Comparison of ENCODE assay signal across 14 cellular contexts in genomic region chr20:20450461-20451027, GRCh38.
DNase-seq lines count a peak whose midpoint lies in the region; FAIRE-seq and TF ChIP-seq lines count a peak whose summit lies in the region.
"Had no signal": no experiment of that assay in that cellular context is flagged by ENCODE, and none has a peak within 500 bp of the region (broad histone marks: within the 10 kb centered on the region; RNA-seq: fewer than 3 reads in every experiment).

No MANE protein-coding gene starts in this region.

- H3K4me3 ChIP-seq in H1 (ENCODE audit: extremely low read depth in 1 of 4, insufficient read depth in 2 of 4, low read depth in 3 of 4, low read length in 4 of 4) = no peak overlapping the region
- H3K4me3 ChIP-seq in hepatocyte = no peak overlapping the region
- no peak overlapping the region for H3K4me3 ChIP-seq in CD4-positive, alpha-beta memory T cell (ENCODE audit: low read length in 2 of 2)
- H3K4me3 ChIP-seq: adrenal gland, PC-9, sigmoid colon, thyroid gland had no signal

- in situ Hi-C loops in ACHN (cut with HindIII; ENCODE audit: low pct_ligation_motif_present, low pct_unique_long_range_greater_than_20kb, low sequenced_read_pairs) = no loop called here

- no peak for FAIRE-seq in H1 (lab: Jason Lieb, UNC)

- H2BK15ac ChIP-seq in H1 (ENCODE audit: low read length) = no peak overlapping the region

- no peak overlapping the region for H3K4me2 ChIP-seq in H1 (ENCODE audit: insufficient read depth in 1 of 2, low read depth in 2 of 2, low read length in 2 of 2)
- no peak overlapping the region for H3K4me2 ChIP-seq in hepatocyte
- H3K4me2 ChIP-seq: PC-9 had no signal

- TF ChIP-seq EP300 in H1 (IDR thresholded peaks at IDR 0.05; ENCODE audit: borderline replicate concordance in 1 of 2, low read depth in 2 of 2, low read length in 2 of 2) = no peak

- H3K23me2 ChIP-seq in H1 (ENCODE audit: low read depth, low read length) = no peaks in the 10 kb centered on the region

- no peak overlapping the region for H4K91ac ChIP-seq in H1 (replicated peaks; ENCODE audit: insufficient read length, low read length)

- no peak overlapping the region for H3K14ac ChIP-seq in H1 (ENCODE audit: insufficient read length)

- H3K36me3 Mint-ChIP-seq in CD4-positive, alpha-beta memory T cell = peaks cover 7 to 18% of the 10 kb centered on the region in 2 donors

- no peak overlapping the region for H3K23ac ChIP-seq in H1 (ENCODE audit: insufficient read length)

- H3K56ac ChIP-seq in H1 (replicated peaks; ENCODE audit: insufficient read length, low read depth, low read length) = no peak overlapping the region

- H2AFZ ChIP-seq in H1 (ENCODE audit: low read length) (no peak overlapping the region), hepatocyte (no peak overlapping the region)
- H2AFZ ChIP-seq: PC-9 had no signal

- H3K4me3 Mint-ChIP-seq in CD4-positive, alpha-beta memory T cell = no peak overlapping the region
- H3K4me3 Mint-ChIP-seq: activated CD8-positive, alpha-beta memory T cell treated with anti-CD3 and anti-CD28 coated beads, Interleukin-2, amount 10 ng/mL, durations not matched to agents 7 days and 5 days had no signal

- H4K8ac ChIP-seq in H1 (ENCODE audit: extremely low read depth, insufficient read depth, low read length) = no peak overlapping the region

- H3K27ac Mint-ChIP-seq in CD4-positive, alpha-beta memory T cell = peak overlapping the region in 1 of 7 donors; percentile 7
- H3K27ac Mint-ChIP-seq: activated CD8-positive, alpha-beta memory T cell treated with anti-CD3 and anti-CD28 coated beads, Interleukin-2, amount 10 ng/mL, durations not matched to agents 7 days and 5 days had no signal

- H3K9me3 ChIP-seq in H1 (ENCODE audit: insufficient read depth in 2 of 2, low read depth in 1 of 2, low read length in 1 of 2) (no peaks in the 10 kb centered on the region), hepatocyte (ENCODE audit: low read depth) (no peaks in the 10 kb centered on the region)
- no peaks in the 10 kb centered on the region for H3K9me3 ChIP-seq in CD4-positive, alpha-beta memory T cell (ENCODE audit: control insufficient read depth in 1 of 2, low read length in 2 of 2)
- H3K9me3 ChIP-seq: adrenal gland, sigmoid colon, thyroid gland had no signal

- TF ChIP-seq RAD21 in H1 (IDR thresholded peaks at IDR 0.05 in 1 of 2, conservative IDR thresholded peaks at IDR 0.05 in 1 of 2; ENCODE audit: low read depth in 2 of 2, low read length in 2 of 2) = no peak

- POLR2A ChIA-PET in H1 (lab: Charles Lee; ENCODE audit: partially characterized antibody) = interaction anchor here (1.0 kb wide), 1 partner anchor 9 kb away, joined by 3 read pairs; no protein-coding TSS in a partner anchor
- POLR2A ChIA-PET in CD4-positive, alpha-beta memory T cell (lab: Charles Lee; ENCODE audit: partially characterized antibody) = interaction anchor here (1.2 kb wide), 1 partner anchor 10 kb away, joined by 3 read pairs; no protein-coding TSS in a partner anchor

- CTCF ChIA-PET in H1 (lab: Charles Lee; ENCODE audit: partially characterized antibody) = interaction anchor here (0.9 to 6.3 kb wide), 5 partner anchors 9 to 33 kb away, joined by 3 to 25 read pairs (median 4); no protein-coding TSS in a partner anchor
- CTCF ChIA-PET in CD4-positive, alpha-beta memory T cell (lab: Charles Lee; ENCODE audit: partially characterized antibody) = no interaction called here

- intact Hi-C loops in CD4-positive, alpha-beta memory T cell (cut with micrococcal nuclease) = no loop called here

- TF ChIP-seq CTCF in H1 (IDR thresholded peaks at IDR 0.05; ENCODE audit: control extremely low read depth in 1 of 3, insufficient read depth in 1 of 3, low read depth in 1 of 3, low read length in 3 of 3) (no peak), hepatocyte (IDR thresholded peaks at IDR 0.05; ENCODE audit: poor library complexity) (no peak)

- H4K20me1 ChIP-seq in H1 (replicated peaks in 1 of 2; ENCODE audit: control insufficient read depth in 1 of 2, insufficient read depth in 2 of 2, low read length in 2 of 2) (no peaks in the 10 kb centered on the region), hepatocyte (ENCODE audit: insufficient read depth, poor library complexity, severe bottlenecking) (no peaks in the 10 kb centered on the region)

- H3K4ac ChIP-seq in H1 (replicated peaks; ENCODE audit: insufficient read length, low read depth, low read length) = no peak overlapping the region

- H3K79me2 ChIP-seq in H1 (ENCODE audit: control insufficient read depth in 1 of 2, insufficient read depth in 2 of 2, low read length in 2 of 2) (no peaks in the 10 kb centered on the region), hepatocyte (no peaks in the 10 kb centered on the region)

- H3K4me1 ChIP-seq in H1 (replicated peaks in 1 of 4; ENCODE audit: control insufficient read depth in 3 of 4, insufficient read depth in 4 of 4, low read length in 3 of 4) = peaks cover 0 to 7% (median 5%) of the 10 kb centered on the region in 4 experiments; a peak in 5 of 7 replicates
- H3K4me1 ChIP-seq in hepatocyte (ENCODE audit: insufficient read depth) = no peaks in the 10 kb centered on the region
- peaks cover 27% of the 10 kb centered on the region for H3K4me1 ChIP-seq in CD4-positive, alpha-beta memory T cell (ENCODE audit: insufficient read depth, low read length)
- H3K4me1 ChIP-seq: thyroid gland had no signal

- no peak overlapping the region for H2BK5ac ChIP-seq in H1 (ENCODE audit: low read depth, low read length)

- no peaks in the 10 kb centered on the region for H3K9me3 Mint-ChIP-seq in CD4-positive, alpha-beta memory T cell

- no peak overlapping the region for H3K18ac ChIP-seq in H1 (ENCODE audit: extremely low read depth, low read length)

- H3K27me3 ChIP-seq in H1 (replicated peaks in 1 of 4; ENCODE audit: control insufficient read depth in 3 of 4, extremely low read depth in 1 of 4, insufficient read depth in 3 of 4, low read length in 3 of 4) (no peaks in the 10 kb centered on the region), hepatocyte (no peaks in the 10 kb centered on the region)
- H3K27me3 ChIP-seq in CD4-positive, alpha-beta memory T cell (ENCODE audit: insufficient read depth, low read length) = no peaks in the 10 kb centered on the region
- H3K27me3 ChIP-seq: adrenal gland, sigmoid colon, thyroid gland had no signal

- H3K9me2 ChIP-seq in hepatocyte (replicated peaks; ENCODE audit: insufficient read depth) = no peaks in the 10 kb centered on the region

- no peak overlapping the region for H3K9ac ChIP-seq in H1 (replicated peaks in 1 of 4; ENCODE audit: extremely low read depth in 1 of 4, low read depth in 3 of 4, low read length in 3 of 4)

- TF ChIP-seq POLR2A in H1 (IDR thresholded peaks at IDR 0.05; ENCODE audit: control extremely low read depth in 1 of 2, low read depth in 2 of 2, low read length in 2 of 2) = no peak

- no peak overlapping the region for H2BK20ac ChIP-seq in H1 (ENCODE audit: low read length)

- H2BK12ac ChIP-seq in H1 (ENCODE audit: low read depth, low read length) = no peak overlapping the region

- H3K4me1 Mint-ChIP-seq in CD4-positive, alpha-beta memory T cell = peaks cover 20 to 26% (median 24%) of the 10 kb centered on the region in 4 donors

- 87% methylated on average over 5 of the region's 5 CpGs; no CpG with 5 or more reads in 1 of the 2 experiments for WGBS in H1 (ENCODE audit: extremely low coverage in 1 of 2, insufficient coverage in 1 of 2, insufficient read length in 1 of 2, insufficient replicate concordance in 2 of 2, low coverage in 1 of 2, low lambda C conversion rate in 2 of 2, missing lambda C conversion rate in 1 of 2), 2 experiments
- 89% methylated on average over 5 of the region's 5 CpGs for WGBS in hepatocyte (ENCODE audit: low lambda C conversion rate, missing lambda C conversion rate)

- H2BK120ac ChIP-seq in H1 (replicated peaks; ENCODE audit: low read depth, low read length) = no peak overlapping the region

- H3K27ac ChIP-seq in H1 (ENCODE audit: low read depth, low read length) (no peak overlapping the region), hepatocyte (no peak overlapping the region)
- H3K27ac ChIP-seq in CD4-positive, alpha-beta memory T cell (ENCODE audit: low read depth, low read length) = no peak overlapping the region
- H3K27ac ChIP-seq: adrenal gland, PC-9, sigmoid colon, thyroid gland had no signal

- no peak overlapping the region for H2AK5ac ChIP-seq in H1 (ENCODE audit: low read depth, low read length)

- DNase-seq in NCI-H1092 treated with DMSO at 0.1 percent for 48 hours (lab: John Stamatoyannopoulos, UW) (peak; percentile 95), NCI-H748 treated with DMSO at 0.1 percent for 48 hours (lab: John Stamatoyannopoulos, UW) (peak; percentile 66), H1 (ENCODE audit: low read depth in 1 of 2, low spot score in 2 of 2) (no peak), midbrain (lab: John Stamatoyannopoulos, UW) (peak; percentile 61), ACHN (no peak), hepatocyte (ENCODE audit: low spot score) (no peak), mesenteric fat pad (ENCODE audit: low spot score) (no peak)
- DNase-seq in CD4-positive, alpha-beta memory T cell = no peak
- DNase-seq: activated CD8-positive, alpha-beta memory T cell treated with anti-CD3 and anti-CD28 coated beads, Interleukin-2, amount 10 ng/mL, durations not matched to agents 7 days and 5 days; adrenal gland; NCI-H1417; PC-9; sigmoid colon had no signal

- peak overlapping the region; percentile 5 for H4K5ac ChIP-seq in H1 (ENCODE audit: insufficient read length, low read depth, low read length)

- no peaks in the 10 kb centered on the region for H3K27me3 Mint-ChIP-seq in CD4-positive, alpha-beta memory T cell
- H3K27me3 Mint-ChIP-seq: activated CD8-positive, alpha-beta memory T cell treated with anti-CD3 and anti-CD28 coated beads, Interleukin-2, amount 10 ng/mL, durations not matched to agents 7 days and 5 days had no signal

- H3K79me1 ChIP-seq in H1 (ENCODE audit: low read depth, low read length) = no peaks in the 10 kb centered on the region

- H3K36me3 ChIP-seq in H1 (ENCODE audit: control insufficient read depth in 2 of 4, insufficient read depth in 4 of 4, low read length in 3 of 4) (no peaks in the 10 kb centered on the region), hepatocyte (replicated peaks; ENCODE audit: insufficient read depth, low read depth) (no peaks in the 10 kb centered on the region)
- H3K36me3 ChIP-seq in CD4-positive, alpha-beta memory T cell (ENCODE audit: insufficient read depth, low read length) = peaks cover 3% of the 10 kb centered on the region
- H3K36me3 ChIP-seq: adrenal gland, sigmoid colon, thyroid gland had no signal

TF ChIP-seq in H1, 55 proteins besides CTCF, POLR2A, EP300 and RAD21 (continues in another document):
- TF ChIP-seq SIN3A (conservative IDR thresholded peaks at IDR 0.05 in 1 of 2, IDR thresholded peaks at IDR 0.05 in 1 of 2; ENCODE audit: low read depth in 1 of 2, low read length in 2 of 2) (no peak), ZNF274 (IDR thresholded peaks at IDR 0.05; ENCODE audit: borderline replicate concordance, extremely low read depth, low read length) (no peak), CBX8 (IDR thresholded peaks at IDR 0.05; ENCODE audit: borderline replicate concordance, low read depth, low read length) (no peak), HDAC2 (IDR thresholded peaks at IDR 0.05; ENCODE audit: borderline replicate concordance in 1 of 2, low read depth in 2 of 2, low read length in 2 of 2) (no peak), TBP (IDR thresholded peaks at IDR 0.05; ENCODE audit: low read depth, low read length) (no peak)

Comparison
In these comparisons a context has a peak if more than half of its experiments do, and no peak if none do; other contexts are left out.
1. DNase-seq: peak in NCI-H1092 treated with DMSO at 0.1 percent for 48 hours (single experiment), NCI-H748 treated with DMSO at 0.1 percent for 48 hours (single experiment) and midbrain (single experiment); none in H1 (0 of 2), ACHN (single experiment), hepatocyte (single experiment), CD4-positive, alpha-beta memory T cell (0 of 5) and mesenteric fat pad (single experiment).